Comparison of ENCODE assay signal across 3 cellular contexts in the genomic region with DNA sequence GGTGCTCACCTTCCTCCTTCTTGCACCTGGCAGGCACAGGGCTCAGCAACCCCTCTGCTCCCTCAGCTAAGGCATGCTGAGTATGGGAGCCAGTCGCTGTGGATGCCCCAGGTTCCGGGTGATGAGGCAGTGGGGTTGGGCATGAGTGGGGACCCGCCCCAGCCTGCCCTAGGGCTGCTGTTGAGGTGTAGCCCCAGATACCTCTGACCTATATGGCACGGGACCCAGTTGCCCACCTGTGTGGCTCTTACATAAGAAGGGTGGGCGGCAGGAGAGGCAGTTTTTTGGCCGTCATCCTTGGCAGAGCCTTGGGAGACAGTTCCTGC.
TF ChIP-seq lines count a peak whose summit lies in the region.

No MANE protein-coding gene starts in this region.

TF ChIP-seq in SK-N-SH, 30 proteins besides CTCF, POLR2A, EP300 and RAD21:
- TF ChIP-seq RCOR1 (IDR thresholded peaks at IDR 0.05; ENCODE audit: low read length) = no peak
- TF ChIP-seq SIN3A (IDR thresholded peaks at IDR 0.05; ENCODE audit: borderline replicate concordance, low read depth, low read length) = no peak
- TF ChIP-seq, protein P1, sequence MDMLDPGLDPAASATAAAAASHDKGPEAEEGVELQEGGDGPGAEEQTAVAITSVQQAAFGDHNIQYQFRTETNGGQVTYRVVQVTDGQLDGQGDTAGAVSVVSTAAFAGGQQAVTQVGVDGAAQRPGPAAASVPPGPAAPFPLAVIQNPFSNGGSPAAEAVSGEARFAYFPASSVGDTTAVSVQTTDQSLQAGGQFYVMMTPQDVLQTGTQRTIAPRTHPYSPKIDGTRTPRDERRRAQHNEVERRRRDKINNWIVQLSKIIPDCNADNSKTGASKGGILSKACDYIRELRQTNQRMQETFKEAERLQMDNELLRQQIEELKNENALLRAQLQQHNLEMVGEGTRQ (IDR thresholded peaks at IDR 0.05; ENCODE audit: borderline replicate concordance, low read depth, low read length) = no peak
- TF ChIP-seq TEAD4 (IDR thresholded peaks at IDR 0.05; ENCODE audit: borderline replicate concordance, insufficient read depth) = no peak
- TF ChIP-seq YY1 (IDR thresholded peaks at IDR 0.05; ENCODE audit: low read depth) = no peak
- no peak for TF ChIP-seq MEF2A (IDR thresholded peaks at IDR 0.05; ENCODE audit: borderline replicate concordance, low read depth)
- no peak for TF ChIP-seq MXI1 (IDR thresholded peaks at IDR 0.05; ENCODE audit: low read depth, low read length)
- TF ChIP-seq TCF12 (IDR thresholded peaks at IDR 0.05) = no peak

TF ChIP-seq in SK-N-SH treated with all-trans-retinoic acid at 6 μM for 48 hours, 23 proteins besides CTCF, POLR2A, EP300 and RAD21:
- TF ChIP-seq ZNF70 (CRISPR knock-in tag; IDR thresholded peaks at IDR 0.05) (no peak), CSDC2 (CRISPR knock-in tag; IDR thresholded peaks at IDR 0.05) (no peak), TCF4 (CRISPR knock-in tag; IDR thresholded peaks at IDR 0.05; ENCODE audit: borderline replicate concordance) (no peak), ZNF565 (CRISPR knock-in tag; conservative IDR thresholded peaks at IDR 0.05; ENCODE audit: low read depth) (no peak), TOX (CRISPR knock-in tag; IDR thresholded peaks at IDR 0.05; ENCODE audit: borderline replicate concordance) (no peak), BACH2 (CRISPR knock-in tag; IDR thresholded peaks at IDR 0.05; ENCODE audit: borderline replicate concordance) (no peak), ISL1 (CRISPR knock-in tag; IDR thresholded peaks at IDR 0.05) (no peak)
- TF ChIP-seq, protein P2, sequence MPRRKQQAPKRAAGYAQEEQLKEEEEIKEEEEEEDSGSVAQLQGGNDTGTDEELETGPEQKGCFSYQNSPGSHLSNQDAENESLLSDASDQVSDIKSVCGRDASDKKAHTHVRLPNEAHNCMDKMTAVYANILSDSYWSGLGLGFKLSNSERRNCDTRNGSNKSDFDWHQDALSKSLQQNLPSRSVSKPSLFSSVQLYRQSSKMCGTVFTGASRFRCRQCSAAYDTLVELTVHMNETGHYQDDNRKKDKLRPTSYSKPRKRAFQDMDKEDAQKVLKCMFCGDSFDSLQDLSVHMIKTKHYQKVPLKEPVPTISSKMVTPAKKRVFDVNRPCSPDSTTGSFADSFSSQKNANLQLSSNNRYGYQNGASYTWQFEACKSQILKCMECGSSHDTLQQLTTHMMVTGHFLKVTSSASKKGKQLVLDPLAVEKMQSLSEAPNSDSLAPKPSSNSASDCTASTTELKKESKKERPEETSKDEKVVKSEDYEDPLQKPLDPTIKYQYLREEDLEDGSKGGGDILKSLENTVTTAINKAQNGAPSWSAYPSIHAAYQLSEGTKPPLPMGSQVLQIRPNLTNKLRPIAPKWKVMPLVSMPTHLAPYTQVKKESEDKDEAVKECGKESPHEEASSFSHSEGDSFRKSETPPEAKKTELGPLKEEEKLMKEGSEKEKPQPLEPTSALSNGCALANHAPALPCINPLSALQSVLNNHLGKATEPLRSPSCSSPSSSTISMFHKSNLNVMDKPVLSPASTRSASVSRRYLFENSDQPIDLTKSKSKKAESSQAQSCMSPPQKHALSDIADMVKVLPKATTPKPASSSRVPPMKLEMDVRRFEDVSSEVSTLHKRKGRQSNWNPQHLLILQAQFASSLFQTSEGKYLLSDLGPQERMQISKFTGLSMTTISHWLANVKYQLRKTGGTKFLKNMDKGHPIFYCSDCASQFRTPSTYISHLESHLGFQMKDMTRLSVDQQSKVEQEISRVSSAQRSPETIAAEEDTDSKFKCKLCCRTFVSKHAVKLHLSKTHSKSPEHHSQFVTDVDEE (CRISPR knock-in tag; IDR thresholded peaks at IDR 0.05) = no peak

TF ChIP-seq in H1, 55 proteins besides CTCF, POLR2A, EP300 and RAD21:
- no peak for TF ChIP-seq KDM5A (IDR thresholded peaks at IDR 0.05; ENCODE audit: low read length)
- TF ChIP-seq NRF1 (IDR thresholded peaks at IDR 0.05; ENCODE audit: low read depth, low read length) = no peak
- no peak for TF ChIP-seq MAX (IDR thresholded peaks at IDR 0.05)
- no peak for TF ChIP-seq SP2 (IDR thresholded peaks at IDR 0.05; ENCODE audit: low read length)
- TF ChIP-seq MAFK (IDR thresholded peaks at IDR 0.05; ENCODE audit: low read depth, low read length) = no peak
- TF ChIP-seq SUZ12 (IDR thresholded peaks at IDR 0.05; ENCODE audit: low read length) = no peak
- no peak for TF ChIP-seq JUND (IDR thresholded peaks at IDR 0.05; ENCODE audit: low read length)
- no peak for TF ChIP-seq HDAC6 (IDR thresholded peaks at IDR 0.05; ENCODE audit: low read depth, low read length)
- no peak for TF ChIP-seq CHD2 (IDR thresholded peaks at IDR 0.05; ENCODE audit: low read length)
- no peak for TF ChIP-seq CTBP2 (IDR thresholded peaks at IDR 0.05; ENCODE audit: borderline replicate concordance, insufficient read depth, insufficient read length, low read length)
- no peak for TF ChIP-seq ASH2L (IDR thresholded peaks at IDR 0.05; ENCODE audit: low read length)
- no peak for TF ChIP-seq CEBPB (IDR thresholded peaks at IDR 0.05; ENCODE audit: low read depth, low read length)
- TF ChIP-seq CHD7 (IDR thresholded peaks at IDR 0.05; ENCODE audit: insufficient replicate concordance, low read length) = no peak
- TF ChIP-seq NANOG (IDR thresholded peaks at IDR 0.05; ENCODE audit: insufficient read depth, low read depth, low read length, poor library complexity, severe bottlenecking) = no peak
- no peak for TF ChIP-seq CHD1 (IDR thresholded peaks at IDR 0.05; ENCODE audit: low read depth, low read length)
- TF ChIP-seq, protein P1 (IDR thresholded peaks at IDR 0.05; ENCODE audit: low read length) = no peak
- TF ChIP-seq TAF7 (optimal IDR thresholded peaks at IDR 0.05; ENCODE audit: borderline replicate concordance, low read depth, low read length) = no peak
- TF ChIP-seq POLR2AphosphoS5 (IDR thresholded peaks at IDR 0.05; ENCODE audit: low read depth, low read length) = no peak
- no peak for TF ChIP-seq BCL11A (IDR thresholded peaks at IDR 0.05; ENCODE audit: low read depth in 2 of 2, low read length in 2 of 2)
